1 cellular context compared by ENCODE assay signal in the genomic region with DNA sequence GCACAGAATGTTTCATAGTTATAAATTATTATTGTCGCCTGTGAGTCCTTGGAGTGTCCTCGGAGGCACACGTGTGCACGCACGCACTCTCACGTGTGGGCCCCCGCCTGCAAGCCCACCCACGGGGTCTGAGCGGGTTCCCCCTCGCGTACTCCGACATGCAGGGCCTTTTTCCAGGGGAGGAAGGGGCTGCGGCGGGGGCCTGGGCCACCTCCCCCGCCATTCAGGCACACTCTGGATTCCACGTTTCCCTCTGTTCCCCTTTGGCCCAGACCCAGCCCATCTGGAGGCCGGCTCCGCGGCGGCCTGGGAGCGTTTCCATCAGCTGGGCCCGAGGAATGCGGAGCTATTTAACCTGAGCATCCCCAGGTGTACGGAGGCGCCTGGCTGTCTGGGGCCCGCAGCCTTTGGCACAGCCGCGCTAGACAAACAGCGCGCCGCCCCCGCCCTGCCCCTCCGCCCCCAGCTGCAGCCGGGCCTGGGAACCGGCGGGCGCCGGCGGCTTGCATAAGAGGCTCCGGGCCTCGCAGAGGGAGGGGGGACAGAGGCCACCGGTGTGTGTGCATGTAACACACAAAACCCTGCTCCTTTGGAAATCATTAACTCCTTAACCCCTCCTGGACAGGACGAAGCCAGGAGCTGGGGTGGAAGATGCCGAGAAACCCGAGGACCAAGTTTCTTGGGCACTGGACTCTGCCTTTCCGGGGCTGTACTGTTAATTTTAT.
A peak's percentile ranks its signal among the peaks of the same experiment; 100 is the strongest.
TF ChIP-seq lines count a peak whose summit lies in the region.

No MANE protein-coding gene starts in this region.

TF ChIP-seq in HepG2, 621 proteins besides CTCF, POLR2A, EP300 and RAD21 (continued from another document and continues in another):
- TF ChIP-seq, protein P1, sequence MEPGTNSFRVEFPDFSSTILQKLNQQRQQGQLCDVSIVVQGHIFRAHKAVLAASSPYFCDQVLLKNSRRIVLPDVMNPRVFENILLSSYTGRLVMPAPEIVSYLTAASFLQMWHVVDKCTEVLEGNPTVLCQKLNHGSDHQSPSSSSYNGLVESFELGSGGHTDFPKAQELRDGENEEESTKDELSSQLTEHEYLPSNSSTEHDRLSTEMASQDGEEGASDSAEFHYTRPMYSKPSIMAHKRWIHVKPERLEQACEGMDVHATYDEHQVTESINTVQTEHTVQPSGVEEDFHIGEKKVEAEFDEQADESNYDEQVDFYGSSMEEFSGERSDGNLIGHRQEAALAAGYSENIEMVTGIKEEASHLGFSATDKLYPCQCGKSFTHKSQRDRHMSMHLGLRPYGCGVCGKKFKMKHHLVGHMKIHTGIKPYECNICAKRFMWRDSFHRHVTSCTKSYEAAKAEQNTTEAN (CRISPR knock-in tag; conservative IDR thresholded peaks at IDR 0.05): peak; percentile 98
- TF ChIP-seq IKZF5 (CRISPR knock-in tag; IDR thresholded peaks at IDR 0.05): peak; percentile 100
- TF ChIP-seq NR2F2 (IDR thresholded peaks at IDR 0.05; ENCODE audit: borderline replicate concordance, low read depth): no peak
- peak; percentile 97 for TF ChIP-seq HMG20B (CRISPR knock-in tag; conservative IDR thresholded peaks at IDR 0.05)
- peak; percentile 95 for TF ChIP-seq KLF15 (CRISPR knock-in tag; IDR thresholded peaks at IDR 0.05; ENCODE audit: borderline replicate concordance)
- TF ChIP-seq SMYD3 (CRISPR knock-in tag; IDR thresholded peaks at IDR 0.05): peak; percentile 98
- TF ChIP-seq ZNF775 (CRISPR knock-in tag; IDR thresholded peaks at IDR 0.05; ENCODE audit: borderline replicate concordance): no peak; the same call in 1 of the 2 replicates
- TF ChIP-seq CENPT (CRISPR knock-in tag; IDR thresholded peaks at IDR 0.05; ENCODE audit: low read depth): peak; percentile 67
- peak; percentile 98; the same call in 1 of the 2 replicates for TF ChIP-seq DNMT1 (CRISPR knock-in tag; IDR thresholded peaks at IDR 0.05)
- TF ChIP-seq ZFP62 (CRISPR knock-in tag; IDR thresholded peaks at IDR 0.05): peak; percentile 88; the same call in 1 of the 2 replicates
- TF ChIP-seq RORA (CRISPR knock-in tag; IDR thresholded peaks at IDR 0.05): peak; percentile 90; the same call in 1 of the 2 replicates
- TF ChIP-seq SNAPC4 (CRISPR knock-in tag; IDR thresholded peaks at IDR 0.05): peak; percentile 93
- TF ChIP-seq ZFP36L1 (CRISPR knock-in tag; IDR thresholded peaks at IDR 0.05): peak; percentile 98; the same call in 1 of the 2 replicates
- peak; percentile 96 for TF ChIP-seq ZNF780A (CRISPR knock-in tag; IDR thresholded peaks at IDR 0.05)
- no peak; the same call in 1 of the 2 replicates for TF ChIP-seq MAFF (IDR thresholded peaks at IDR 0.05; ENCODE audit: low read depth, low read length)
- TF ChIP-seq SMARCE1 (IDR thresholded peaks at IDR 0.05; ENCODE audit: borderline replicate concordance): no peak
- no peak for TF ChIP-seq DMTF1 (CRISPR knock-in tag; IDR thresholded peaks at IDR 0.05)
- TF ChIP-seq RFX5 (IDR thresholded peaks at IDR 0.05; ENCODE audit: low read depth, low read length): peak; percentile 65; the same call in 1 of the 2 replicates
- TF ChIP-seq, protein P2, sequence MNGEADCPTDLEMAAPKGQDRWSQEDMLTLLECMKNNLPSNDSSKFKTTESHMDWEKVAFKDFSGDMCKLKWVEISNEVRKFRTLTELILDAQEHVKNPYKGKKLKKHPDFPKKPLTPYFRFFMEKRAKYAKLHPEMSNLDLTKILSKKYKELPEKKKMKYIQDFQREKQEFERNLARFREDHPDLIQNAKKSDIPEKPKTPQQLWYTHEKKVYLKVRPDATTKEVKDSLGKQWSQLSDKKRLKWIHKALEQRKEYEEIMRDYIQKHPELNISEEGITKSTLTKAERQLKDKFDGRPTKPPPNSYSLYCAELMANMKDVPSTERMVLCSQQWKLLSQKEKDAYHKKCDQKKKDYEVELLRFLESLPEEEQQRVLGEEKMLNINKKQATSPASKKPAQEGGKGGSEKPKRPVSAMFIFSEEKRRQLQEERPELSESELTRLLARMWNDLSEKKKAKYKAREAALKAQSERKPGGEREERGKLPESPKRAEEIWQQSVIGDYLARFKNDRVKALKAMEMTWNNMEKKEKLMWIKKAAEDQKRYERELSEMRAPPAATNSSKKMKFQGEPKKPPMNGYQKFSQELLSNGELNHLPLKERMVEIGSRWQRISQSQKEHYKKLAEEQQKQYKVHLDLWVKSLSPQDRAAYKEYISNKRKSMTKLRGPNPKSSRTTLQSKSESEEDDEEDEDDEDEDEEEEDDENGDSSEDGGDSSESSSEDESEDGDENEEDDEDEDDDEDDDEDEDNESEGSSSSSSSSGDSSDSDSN (CRISPR knock-in tag; IDR thresholded peaks at IDR 0.05): peak; percentile 99
- TF ChIP-seq ZNF230 (CRISPR knock-in tag; IDR thresholded peaks at IDR 0.05): peak; percentile 96
- TF ChIP-seq MXI1 (IDR thresholded peaks at IDR 0.05; ENCODE audit: borderline replicate concordance, low read depth, low read length): peak; percentile 92
- peak; percentile 99 for TF ChIP-seq RNF219 (CRISPR knock-in tag; IDR thresholded peaks at IDR 0.05)
- TF ChIP-seq ZNF282 (IDR thresholded peaks at IDR 0.05; ENCODE audit: partially characterized antibody): no peak
- peak; percentile 95; the same call in 1 of the 2 replicates for TF ChIP-seq SMAD3 (CRISPR knock-in tag; IDR thresholded peaks at IDR 0.05)
- peak; percentile 100 for TF ChIP-seq ZNF788 (CRISPR knock-in tag; IDR thresholded peaks at IDR 0.05; ENCODE audit: borderline replicate concordance)
- peak; percentile 97 for TF ChIP-seq MXD4 (CRISPR knock-in tag; IDR thresholded peaks at IDR 0.05)
- peak; percentile 99; the same call in 1 of the 2 replicates for TF ChIP-seq IRF2 (CRISPR knock-in tag; IDR thresholded peaks at IDR 0.05)
- peak; percentile 99 for TF ChIP-seq ZNF124 (CRISPR knock-in tag; IDR thresholded peaks at IDR 0.05)
- peak; percentile 98 for TF ChIP-seq MYPOP (CRISPR knock-in tag; IDR thresholded peaks at IDR 0.05)
- peak; percentile 99 for TF ChIP-seq NRL (CRISPR knock-in tag; IDR thresholded peaks at IDR 0.05; ENCODE audit: borderline replicate concordance)
- peak; percentile 99 for TF ChIP-seq ZSCAN30 (CRISPR knock-in tag; IDR thresholded peaks at IDR 0.05)
- TF ChIP-seq ZSCAN29 (CRISPR knock-in tag; conservative IDR thresholded peaks at IDR 0.05): peak; percentile 98
- TF ChIP-seq, protein P3, sequence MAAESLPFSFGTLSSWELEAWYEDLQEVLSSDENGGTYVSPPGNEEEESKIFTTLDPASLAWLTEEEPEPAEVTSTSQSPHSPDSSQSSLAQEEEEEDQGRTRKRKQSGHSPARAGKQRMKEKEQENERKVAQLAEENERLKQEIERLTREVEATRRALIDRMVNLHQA (CRISPR knock-in tag; IDR thresholded peaks at IDR 0.05): peak; percentile 89; the same call in 1 of the 2 replicates
- TF ChIP-seq HNRNPUL1 (IDR thresholded peaks at IDR 0.05; ENCODE audit: low read depth, low read length): peak; percentile 99
- peak; percentile 90 for TF ChIP-seq ZFY (CRISPR knock-in tag; IDR thresholded peaks at IDR 0.05)
- peak; percentile 94 for TF ChIP-seq HNF4G (IDR thresholded peaks at IDR 0.05; ENCODE audit: borderline replicate concordance, low read depth, low read length)
- peak; percentile 99 for TF ChIP-seq HNF4G (CRISPR knock-in tag; IDR thresholded peaks at IDR 0.05; ENCODE audit: borderline replicate concordance, low read depth)
- peak; percentile 96 for TF ChIP-seq TBX3 (IDR thresholded peaks at IDR 0.05; ENCODE audit: borderline replicate concordance)
- peak; percentile 93 for TF ChIP-seq GABPB1 (CRISPR knock-in tag; IDR thresholded peaks at IDR 0.05)
- peak; percentile 74; the same call in 1 of the 2 replicates for TF ChIP-seq ZNF619 (CRISPR knock-in tag; IDR thresholded peaks at IDR 0.05)
- peak; percentile 88; the same call in 1 of the 2 replicates for TF ChIP-seq ATM (IDR thresholded peaks at IDR 0.05; ENCODE audit: borderline replicate concordance)
- TF ChIP-seq ZNF570 (CRISPR knock-in tag; IDR thresholded peaks at IDR 0.05; ENCODE audit: borderline replicate concordance): no peak
- peak; percentile 89 for TF ChIP-seq FOXJ3 (CRISPR knock-in tag; IDR thresholded peaks at IDR 0.05; ENCODE audit: borderline replicate concordance)
- TF ChIP-seq ATF2 (CRISPR knock-in tag; IDR thresholded peaks at IDR 0.05): peak; percentile 99
